ENCODE assay signal across 16 cellular contexts in the genomic region with DNA sequence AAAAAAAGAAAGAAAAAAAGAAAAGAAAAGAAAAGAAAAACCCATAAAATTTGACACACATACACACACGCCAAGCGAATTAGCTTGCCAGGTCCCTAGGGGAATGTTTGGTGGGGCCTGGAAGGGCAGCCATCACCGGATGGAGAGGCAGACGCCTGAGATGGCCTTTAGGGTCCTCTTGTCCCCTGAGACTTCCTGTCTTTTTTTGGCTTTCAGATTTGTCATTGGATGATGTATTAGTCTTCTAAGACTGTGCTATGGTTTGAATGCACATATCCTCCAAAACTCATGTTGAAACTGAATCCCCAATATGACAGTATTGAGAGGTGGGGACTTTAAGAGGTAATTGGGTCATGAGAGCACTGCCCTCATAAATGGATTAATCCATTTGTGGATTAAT.
A peak's percentile ranks its signal among the peaks of the same experiment; 100 is the strongest.
DNase-seq lines count a peak whose midpoint lies in the region; ATAC-seq, FAIRE-seq and TF ChIP-seq lines count a peak whose summit lies in the region.
"Had no signal": no experiment of that assay in that cellular context is flagged by ENCODE, and none has a peak within 500 bp of the region (broad histone marks: within the 10 kb centered on the region; RNA-seq: fewer than 3 reads in every experiment).

No MANE protein-coding gene starts in this region.

- in situ Hi-C loops in gastrocnemius medialis (cut with MboI; ENCODE audit: low sequenced_read_pairs in 4 of 4): no loop called here

- 94% methylated on average over 4 of the region's 4 CpGs for WGBS in esophagus muscularis mucosa

- TF ChIP-seq EP300 in esophagus muscularis mucosa (IDR thresholded peaks at IDR 0.05): no peak

- H3K27me3 ChIP-seq in esophagus muscularis mucosa (no peaks in the 10 kb centered on the region), gastrocnemius medialis (no peaks in the 10 kb centered on the region)

- DNase-seq in GM18507 (ENCODE audit: extremely low spot score, insufficient read length, low read depth) (no peak), esophagus muscularis mucosa (ENCODE audit: extremely low spot score) (no peak), gastrocnemius medialis (no peak), HuH-7.5 (ENCODE audit: low spot score) (no peak), NCI-H2196 treated with DMSO at 0.1 percent for 48 hours (lab: John Stamatoyannopoulos, UW; ENCODE audit: unreplicated experiment) (no peak), activated gamma-delta T cell (lab: John Stamatoyannopoulos, UW) (no peak)
- DNase-seq: activated CD4-positive, alpha-beta T cell treated with anti-CD3 and anti-CD28 coated beads, Interleukin-2, amount 50 U/mL, for 48 hours; dermis blood vessel endothelial cell; GM23248; hippocampal formation; kidney glomerular epithelial cell; NCI-H1694 treated with DMSO at 0.1 percent for 48 hours; OCI-M1 had no signal

- ATAC-seq in GM21423 (IDR thresholded peaks at IDR 0.05; ENCODE audit: unreplicated experiment) (peak; percentile 55), gastrocnemius medialis (no peak), GM21619 (IDR thresholded peaks at IDR 0.05; ENCODE audit: unreplicated experiment) (no peak)

- TF ChIP-seq POLR2A in esophagus muscularis mucosa (IDR thresholded peaks at IDR 0.05; ENCODE audit: low read depth): no peak
- no peak for TF ChIP-seq POLR2A in gastrocnemius medialis (IDR thresholded peaks at IDR 0.05)

- H3K4me1 ChIP-seq in esophagus muscularis mucosa (peaks cover 76 to 85% (median 81%) of the 10 kb centered on the region in 4 donors), gastrocnemius medialis (peaks cover 81 to 82% of the 10 kb centered on the region in 2 donors)

- H3K9me3 ChIP-seq in esophagus muscularis mucosa (no peaks in the 10 kb centered on the region), gastrocnemius medialis (no peaks in the 10 kb centered on the region)

- H3K4me3 ChIP-seq in esophagus muscularis mucosa (no peak overlapping the region), gastrocnemius medialis (no peak overlapping the region)
- H3K4me3 ChIP-seq: GM23248 had no signal

- intact Hi-C loops in esophagus muscularis mucosa (cut with DNase I) (loop anchor here (5.0 to 10.0 kb wide), 3 partner anchors 45 to 305 kb away; a partner anchor contains a TSS), gastrocnemius medialis (cut with DNase I; ENCODE audit: low total_unique reads) (loop anchor here (10.0 kb wide), 1 partner anchor 158 kb away; no protein-coding TSS in a partner anchor)

- TF ChIP-seq CTCF in esophagus muscularis mucosa (IDR thresholded peaks at IDR 0.05) (no peak), gastrocnemius medialis (IDR thresholded peaks at IDR 0.05 in 4 of 5, conservative IDR thresholded peaks at IDR 0.05 in 1 of 5) (no peak)

- FAIRE-seq in GM18507 (lab: Jason Lieb, UNC): peak; percentile 63

- H3K27ac ChIP-seq in esophagus muscularis mucosa (replicated peaks in 1 of 4) (peak overlapping the region; percentile 62 to 85 (median 80)), gastrocnemius medialis (peak overlapping the region; percentile 85 to 94 (median 91))
- H3K27ac ChIP-seq: GM23248, SK-N-MC had no signal

- no peaks in the 10 kb centered on the region for H3K36me3 ChIP-seq in esophagus muscularis mucosa
- no peaks in the 10 kb centered on the region for H3K36me3 ChIP-seq in gastrocnemius medialis
